16 cellular contexts compared by ENCODE assay signal in the genomic region with DNA sequence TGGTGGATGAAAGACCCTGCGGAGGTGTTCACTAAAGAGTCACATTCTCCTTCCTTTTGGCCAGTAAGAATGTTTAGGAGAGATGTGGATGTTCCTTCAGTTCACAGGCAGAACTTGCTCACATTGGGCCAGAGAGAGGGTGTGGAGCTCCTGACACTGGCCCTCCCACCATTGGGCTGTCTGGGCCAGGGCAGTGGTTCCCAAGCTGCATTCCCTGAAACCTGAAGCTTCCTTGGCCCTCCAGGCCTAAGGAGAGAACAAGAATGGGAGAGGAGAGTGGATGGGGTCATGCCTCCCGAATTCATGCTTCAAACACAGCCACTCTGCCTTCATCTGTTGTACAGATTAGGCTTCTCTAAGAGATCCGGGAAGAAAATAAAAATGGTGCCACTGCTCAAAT.
"Had no signal": no experiment of that assay in that cellular context is flagged by ENCODE, and none has a peak within 500 bp of the region (broad histone marks: within the 10 kb centered on the region; RNA-seq: fewer than 3 reads in every experiment).

No MANE protein-coding gene starts in this region.

- ATAC-seq: mucosa of descending colon; naive thymus-derived CD8-positive, alpha-beta T cell; right cardiac atrium had no signal

- DNase-seq: activated naive CD4-positive, alpha-beta T cell treated with Interleukin-2 at 50 U/mL for 16 hours; activated T-cell treated with anti-CD3 and anti-CD28 coated beads for 4 hours; anterior cingulate cortex; erythroblast; glutamatergic neuron; hypothalamus; left ventricle myocardium inferior; mucosa of descending colon; naive thymus-derived CD8-positive, alpha-beta T cell; posterior cingulate gyrus; right cardiac atrium; SW 1271 had no signal

- H3K9me3 Mint-ChIP-seq: naive thymus-derived CD8-positive, alpha-beta T cell; stimulated activated naive CD8-positive, alpha-beta T cell treated with anti-CD3 and anti-CD28 coated beads, Interleukin-15, Interleukin-2, amounts not matched to agents 100 ng/mL and 50 ng/mL, for 24 hours; type B pancreatic cell had no signal

- H3K4me1 ChIP-seq: breast epithelium had no signal

- H3K27me3 Mint-ChIP-seq: type B pancreatic cell had no signal

- H3K27ac Mint-ChIP-seq: naive thymus-derived CD8-positive, alpha-beta T cell; stimulated activated naive CD8-positive, alpha-beta T cell treated with anti-CD3 and anti-CD28 coated beads, Interleukin-15, Interleukin-2, amounts not matched to agents 100 ng/mL and 50 ng/mL, for 24 hours; type B pancreatic cell had no signal

- H3K4me3 Mint-ChIP-seq: naive thymus-derived CD8-positive, alpha-beta T cell; stimulated activated naive CD8-positive, alpha-beta T cell treated with anti-CD3 and anti-CD28 coated beads, Interleukin-15, Interleukin-2, amounts not matched to agents 100 ng/mL and 50 ng/mL, for 24 hours; type B pancreatic cell had no signal

- H3K27me3 ChIP-seq: breast epithelium, suprapubic skin had no signal

- H3K36me3 Mint-ChIP-seq: naive thymus-derived CD8-positive, alpha-beta T cell; type B pancreatic cell had no signal

- H3K4me1 Mint-ChIP-seq: naive thymus-derived CD8-positive, alpha-beta T cell had no signal

- H3K9me3 ChIP-seq: breast epithelium, left ventricle myocardium inferior, mucosa of descending colon, suprapubic skin had no signal

- H3K27ac ChIP-seq: left ventricle myocardium inferior, suprapubic skin had no signal

- H3K4me3 ChIP-seq: breast epithelium, left ventricle myocardium inferior, mucosa of descending colon, suprapubic skin had no signal

- H3K36me3 ChIP-seq: breast epithelium, left ventricle myocardium inferior, suprapubic skin had no signal
